In genomic region chr1:156746381-156746715, GRCh38 we compare ENCODE assay signal across 9 cellular contexts. TPM values are rescaled to one million over a fixed set of nuclear protein-coding genes. Genes with fewer than 3 reads are reported as not detected.
DNase-seq lines count a peak whose midpoint lies in the region; ATAC-seq, FAIRE-seq and TF ChIP-seq lines count a peak whose summit lies in the region.
"Had no signal": no experiment of that assay in that cellular context is flagged by ENCODE, and none has a peak within 500 bp of the region (broad histone marks: within the 10 kb centered on the region; RNA-seq: fewer than 3 reads in every experiment).

No MANE protein-coding gene starts in this region.

- peaks cover 36 to 71% (median 57%) of the 10 kb centered on the region in 11 experiments for H3K36me3 ChIP-seq in BLaER1 treated with 17β-estradiol and CSF1 and Interleukin-3, amounts not matched to agents 10 nM and 100 nM
- peaks cover 27% of the 10 kb centered on the region for H3K36me3 ChIP-seq in Panc1 (ENCODE audit: control insufficient read depth, insufficient read depth, low read length)
- peaks cover 13 to 33% (median 14%) of the 10 kb centered on the region in 4 experiments; a peak in 6 of 8 replicates for H3K36me3 ChIP-seq in H1 (ENCODE audit: control insufficient read depth in 2 of 4, insufficient read depth in 4 of 4, low read length in 3 of 4)
- peaks cover 26% of the 10 kb centered on the region for H3K36me3 ChIP-seq in neuron (ENCODE audit: insufficient read depth, low read length)

- H2BK12ac ChIP-seq in H1 (ENCODE audit: low read depth, low read length), result peak overlapping the region; percentile 98; the same call in 1 of the 2 replicates

- peak overlapping the region; percentile 92; the same call in 1 of the 2 replicates for H2BK15ac ChIP-seq in H1 (ENCODE audit: low read length)

- H3K23me2 ChIP-seq in H1 (ENCODE audit: low read depth, low read length), result peaks cover 8% of the 10 kb centered on the region

- H3K4me3 ChIP-seq in BLaER1 treated with 17β-estradiol and CSF1 and Interleukin-3, amounts not matched to agents 10 nM and 100 nM, result peak overlapping the region in 5 of 10 experiments; percentile 26 to 98 (median 93); a peak in 3 of 20 replicates
- peak overlapping the region in 1 of 2 experiments; percentile 61; a peak in 2 of 4 replicates for H3K4me3 ChIP-seq in Panc1 (ENCODE audit: low read depth in 2 of 2, low read length in 2 of 2)
- H3K4me3 ChIP-seq in H1 (ENCODE audit: extremely low read depth in 1 of 4, insufficient read depth in 2 of 4, low read depth in 3 of 4, low read length in 4 of 4), result peak overlapping the region; percentile 52 to 100 (median 64); a peak in 7 of 8 replicates
- H3K4me3 ChIP-seq in neuron (ENCODE audit: low read length), result peak overlapping the region; percentile 47

- TF ChIP-seq CTCF in Panc1 (IDR thresholded peaks at IDR 0.05) (no peak), H1 (IDR thresholded peaks at IDR 0.05; ENCODE audit: control extremely low read depth in 1 of 3, insufficient read depth in 1 of 3, low read depth in 1 of 3, low read length in 3 of 3) (no peak)

- peak overlapping the region; percentile 43 for H3K56ac ChIP-seq in H1 (replicated peaks; ENCODE audit: insufficient read length, low read depth, low read length)

- CTCF ChIA-PET in Panc1 (lab: Charles Lee) (no interaction called here), H1 (lab: Charles Lee; ENCODE audit: partially characterized antibody) (interaction anchor here (0.7 to 6.6 kb wide), 4 partner anchors 19 to 57 kb away, joined by 3 to 76 read pairs (median 14); partner anchors contain the start of genes ISG20L2 and METTL25B)

- peak overlapping the region; percentile 94 for H2AK5ac ChIP-seq in H1 (ENCODE audit: low read depth, low read length)

- H4K8ac ChIP-seq in H1 (ENCODE audit: extremely low read depth, insufficient read depth, low read length), result 0 out of 2 replicates have a peak overlapping the region, but pooled peaks have one; percentile 84

- POLR2A ChIA-PET in Panc1 (lab: Charles Lee) (no interaction called here), H1 (lab: Charles Lee; ENCODE audit: partially characterized antibody) (interaction anchor here (1.3 to 10.7 kb wide), 8 partner anchors 11 to 53 kb away, joined by 5 to 214 read pairs (median 6); partner anchors contain the start of genes ISG20L2, METTL25B and PRCC)

- H3K4me1 ChIP-seq in BLaER1 treated with 17β-estradiol and CSF1 and Interleukin-3, amounts not matched to agents 10 nM and 100 nM, result peaks cover 44 to 78% (median 68%) of the 10 kb centered on the region in 10 experiments
- H3K4me1 ChIP-seq in Panc1 (ENCODE audit: control insufficient read depth, insufficient read depth, low read length) (peaks cover 59% of the 10 kb centered on the region), H1 (replicated peaks in 1 of 4; ENCODE audit: control insufficient read depth in 3 of 4, insufficient read depth in 4 of 4, low read length in 3 of 4) (peaks cover 32 to 50% (median 34%) of the 10 kb centered on the region in 4 experiments), neuron (ENCODE audit: insufficient read depth, low read length) (peaks cover 53% of the 10 kb centered on the region)

- peak overlapping the region; percentile 99 for H3K18ac ChIP-seq in H1 (ENCODE audit: extremely low read depth, low read length)

- peaks cover 0 to 58% (median 35%) of the 10 kb centered on the region in 11 experiments; a peak in 18 of 22 replicates for H4K20me1 ChIP-seq in BLaER1 treated with 17β-estradiol and CSF1 and Interleukin-3, amounts not matched to agents 10 nM and 100 nM
- H4K20me1 ChIP-seq in H1 (replicated peaks in 1 of 2; ENCODE audit: control insufficient read depth in 1 of 2, insufficient read depth in 2 of 2, low read length in 2 of 2), result peaks cover 0 to 4% of the 10 kb centered on the region in 2 experiments

- H2BK120ac ChIP-seq in H1 (replicated peaks; ENCODE audit: low read depth, low read length), result peak overlapping the region; percentile 16

- peak overlapping the region; percentile 90 to 100 (median 100) for H3K4me2 ChIP-seq in BLaER1 treated with 17β-estradiol and CSF1 and Interleukin-3, amounts not matched to agents 10 nM and 100 nM
- peak overlapping the region; percentile 98 to 99 for H3K4me2 ChIP-seq in H1 (ENCODE audit: insufficient read depth in 1 of 2, low read depth in 2 of 2, low read length in 2 of 2)

- no peak overlapping the region for H3K4ac ChIP-seq in H1 (replicated peaks; ENCODE audit: insufficient read length, low read depth, low read length)

- FAIRE-seq in H1 (lab: Jason Lieb, UNC), result no peak
- FAIRE-seq: GM12891 had no signal

- BruUV-seq in Panc1 (replicated peaks; lab: Mats Ljungman, UMichigan), result no TSS peak

- 28% methylated on average over 7 of the region's 8 CpGs; no CpG with 5 or more reads in 1 of the 2 experiments for WGBS in H1 (ENCODE audit: extremely low coverage in 1 of 2, insufficient coverage in 1 of 2, insufficient read length in 1 of 2, insufficient replicate concordance in 2 of 2, low coverage in 1 of 2, low lambda C conversion rate in 2 of 2, missing lambda C conversion rate in 1 of 2), 2 experiments

- in situ Hi-C loops in Panc1 (cut with HindIII; ENCODE audit: low pct_unique_long_range_greater_than_20kb, low sequenced_read_pairs), result no loop called here

- H3K23ac ChIP-seq in H1 (ENCODE audit: insufficient read length), result no peak overlapping the region

- TF ChIP-seq RAD21 in H1 (IDR thresholded peaks at IDR 0.05 in 1 of 2, conservative IDR thresholded peaks at IDR 0.05 in 1 of 2; ENCODE audit: low read depth in 2 of 2, low read length in 2 of 2), result no peak

- peak overlapping the region; percentile 5 to 100 (median 95); a peak in 17 of 22 replicates for H3K9ac ChIP-seq in BLaER1 treated with 17β-estradiol and CSF1 and Interleukin-3, amounts not matched to agents 10 nM and 100 nM
- H3K9ac ChIP-seq in H1 (replicated peaks in 1 of 4; ENCODE audit: extremely low read depth in 1 of 4, low read depth in 3 of 4, low read length in 3 of 4), result peak overlapping the region in 3 of 4 experiments; percentile 42 to 98 (median 81); a peak in 6 of 7 replicates

- peak overlapping the region; percentile 92 for H4K5ac ChIP-seq in H1 (ENCODE audit: insufficient read length, low read depth, low read length)

- peak overlapping the region; percentile 61; the same call in 1 of the 2 replicates for H2BK20ac ChIP-seq in H1 (ENCODE audit: low read length)

- no peaks in the 10 kb centered on the region for H3K27me3 ChIP-seq in BLaER1 treated with 17β-estradiol and CSF1 and Interleukin-3, amounts not matched to agents 10 nM and 100 nM
- H3K27me3 ChIP-seq in Panc1 (ENCODE audit: control insufficient read depth, insufficient read depth, low read length), result no peaks in the 10 kb centered on the region
- no peaks in the 10 kb centered on the region for H3K27me3 ChIP-seq in H1 (replicated peaks in 1 of 4; ENCODE audit: control insufficient read depth in 3 of 4, extremely low read depth in 1 of 4, insufficient read depth in 3 of 4, low read length in 3 of 4)
- H3K27me3 ChIP-seq in neuron (ENCODE audit: insufficient read depth, low read length), result no peaks in the 10 kb centered on the region

- no peak for DNase-seq in Panc1 (ENCODE audit: low read depth, low spot score)
- no peak for DNase-seq in H1 (ENCODE audit: low read depth in 1 of 2, low spot score in 2 of 2)
- DNase-seq in NK-92 treated with Interleukin-12 subunit alpha and Interleukin-12 subunit beta, amount 100 ng/mL, for 24 hours (lab: John Stamatoyannopoulos, UW), result no peak

- H3K14ac ChIP-seq in H1 (ENCODE audit: insufficient read length), result no peak overlapping the region

- TF ChIP-seq EP300 in H1 (IDR thresholded peaks at IDR 0.05; ENCODE audit: borderline replicate concordance in 1 of 2, low read depth in 2 of 2, low read length in 2 of 2), result no peak

- H4K91ac ChIP-seq in H1 (replicated peaks; ENCODE audit: insufficient read length, low read length), result peak overlapping the region; percentile 69

- no peak for TF ChIP-seq POLR2A in H1 (IDR thresholded peaks at IDR 0.05; ENCODE audit: control extremely low read depth in 1 of 2, low read depth in 2 of 2, low read length in 2 of 2)

- H2BK5ac ChIP-seq in H1 (ENCODE audit: low read depth, low read length), result peak overlapping the region; percentile 99

- H2AFZ ChIP-seq in H1 (ENCODE audit: low read length), result no peak overlapping the region
- no peak overlapping the region for H2AFZ ChIP-seq in neuron (ENCODE audit: low read depth, low read length)

- ATAC-seq in Panc1, result no peak
- no peak for ATAC-seq in HG03432 (IDR thresholded peaks at IDR 0.05; ENCODE audit: unreplicated experiment)
- ATAC-seq in GM21515 (IDR thresholded peaks at IDR 0.05; ENCODE audit: unreplicated experiment), result no peak
- no peak for ATAC-seq in GM18873 (IDR thresholded peaks at IDR 0.05; ENCODE audit: low FRiP score, unreplicated experiment)

- intact Hi-C loops in Panc1 (cut with micrococcal nuclease; ENCODE audit: unreplicated experiment), result no loop called here

- no peaks in the 10 kb centered on the region for H3K9me3 ChIP-seq in BLaER1 treated with 17β-estradiol and CSF1 and Interleukin-3, amounts not matched to agents 10 nM and 100 nM (replicated peaks in 1 of 11)
- H3K9me3 ChIP-seq in Panc1 (ENCODE audit: control insufficient read depth, insufficient read depth, low read depth, low read length) (no peaks in the 10 kb centered on the region), H1 (ENCODE audit: insufficient read depth in 2 of 2, low read depth in 1 of 2, low read length in 1 of 2) (no peaks in the 10 kb centered on the region), neuron (ENCODE audit: low read length) (no peaks in the 10 kb centered on the region)

- H3K79me1 ChIP-seq in H1 (ENCODE audit: low read depth, low read length), result peaks cover 15% of the 10 kb centered on the region

- peaks cover 30 to 63% of the 10 kb centered on the region in 2 experiments for H3K79me2 ChIP-seq in H1 (ENCODE audit: control insufficient read depth in 1 of 2, insufficient read depth in 2 of 2, low read length in 2 of 2)

- H3K27ac ChIP-seq in BLaER1 treated with 17β-estradiol and CSF1 and Interleukin-3, amounts not matched to agents 10 nM and 100 nM, result peak overlapping the region; percentile 83 to 100 (median 99); a peak in 20 of 22 replicates
- H3K27ac ChIP-seq in Panc1 (ENCODE audit: low read length) (peak overlapping the region; percentile 98), H1 (ENCODE audit: low read depth, low read length) (peak overlapping the region; percentile 72)

RNA-seq across cellular contexts. Expression of gene HDGF, which starts 5.1 kb away (rescaled TPM):
- 325 TPM for total RNA-seq in Panc1 (2021; ENCODE audit: unreplicated experiment)
- 302 TPM for polyA plus RNA-seq in Panc1 (2012; ENCODE audit: insufficient read length)
- total RNA-seq in H1 (2021; fragmentation: NEBNext Ultra II Directional; extraction: Animal tissue kit (Norgen Biotek cat#: 25700)), result 391 and 395 TPM in 2 replicates
- 132 and 145 TPM in 2 replicates for polyA plus RNA-seq in H1 (2011; rRNA removed)
- 180 TPM for polyA plus RNA-seq in H1 (2011; cell fraction: cytosol; rRNA removed)
- polyA plus RNA-seq in H1 (2011; cell fraction: nucleus; rRNA removed), result 141 TPM
- polyA plus RNA-seq in H1 (2012, experiment 1 of 2), result 267 to 330 TPM (median 294 TPM) in 4 replicates
- polyA plus RNA-seq in H1 (2012, experiment 2 of 2), result 483 TPM
- polyA plus RNA-seq in H1 (2013, experiment 1 of 2), result 238 TPM
- polyA plus RNA-seq in H1 (2013, experiment 2 of 2), result 239 TPM
- 125 and 126 TPM in 2 replicates for polyA minus RNA-seq in H1 (2011; rRNA and poly(A)+ RNA removed)
- polyA minus RNA-seq in H1 (2011; cell fraction: cytosol; rRNA and poly(A)+ RNA removed), result 107 TPM
- 57.3 TPM for polyA minus RNA-seq in H1 (2011; cell fraction: nucleus; rRNA and poly(A)+ RNA removed)

RNA-seq across cellular contexts. Expression of gene MRPL24, which starts 5.5 kb away (rescaled TPM):
- total RNA-seq in Panc1 (2021; ENCODE audit: unreplicated experiment), result 80.4 TPM
- polyA plus RNA-seq in Panc1 (2012; ENCODE audit: insufficient read length), result 109 TPM
- 34.4 and 35.2 TPM in 2 replicates for total RNA-seq in H1 (2021; fragmentation: NEBNext Ultra II Directional; extraction: Animal tissue kit (Norgen Biotek cat#: 25700))
- 23.4 and 29.7 TPM in 2 replicates for polyA plus RNA-seq in H1 (2011; rRNA removed)
- polyA plus RNA-seq in H1 (2011; cell fraction: cytosol; rRNA removed), result 37.5 TPM
- polyA plus RNA-seq in H1 (2011; cell fraction: nucleus; rRNA removed), result 38.2 TPM
- 35.6 to 51.4 TPM (median 46.6 TPM) in 4 replicates for polyA plus RNA-seq in H1 (2012, experiment 1 of 2)
- polyA plus RNA-seq in H1 (2012, experiment 2 of 2), result 48.1 TPM
- 51.5 TPM for polyA plus RNA-seq in H1 (2013, experiment 1 of 2)
- polyA plus RNA-seq in H1 (2013, experiment 2 of 2), result 51.0 TPM
- 19.8 and 22.1 TPM in 2 replicates for polyA minus RNA-seq in H1 (2011; rRNA and poly(A)+ RNA removed)
- polyA minus RNA-seq in H1 (2011; cell fraction: cytosol; rRNA and poly(A)+ RNA removed), result 12.4 TPM
- polyA minus RNA-seq in H1 (2011; cell fraction: nucleus; rRNA and poly(A)+ RNA removed), result 11.6 TPM

RNA-seq across cellular contexts. Expression of gene ISG20L2, which starts 17.8 kb away (rescaled TPM):
- total RNA-seq in Panc1 (2021; ENCODE audit: unreplicated experiment), result 40.6 TPM
- 26.9 TPM for polyA plus RNA-seq in Panc1 (2012; ENCODE audit: insufficient read length)
- total RNA-seq in H1 (2021; fragmentation: NEBNext Ultra II Directional; extraction: Animal tissue kit (Norgen Biotek cat#: 25700)), result 47.5 and 53.1 TPM in 2 replicates
- polyA plus RNA-seq in H1 (2011; rRNA removed), result 46.9 and 53.0 TPM in 2 replicates
- polyA plus RNA-seq in H1 (2011; cell fraction: cytosol; rRNA removed), result 41.8 TPM
- 29.0 TPM for polyA plus RNA-seq in H1 (2011; cell fraction: nucleus; rRNA removed)
- 35.0 to 48.9 TPM (median 43.5 TPM) in 4 replicates for polyA plus RNA-seq in H1 (2012, experiment 1 of 2)
- polyA plus RNA-seq in H1 (2012, experiment 2 of 2), result 48.4 TPM
- 50.4 TPM for polyA plus RNA-seq in H1 (2013, experiment 1 of 2)
- polyA plus RNA-seq in H1 (2013, experiment 2 of 2), result 50.3 TPM
- polyA minus RNA-seq in H1 (2011; rRNA and poly(A)+ RNA removed), result 69.4 and 87.6 TPM in 2 replicates
- 15.5 TPM for polyA minus RNA-seq in H1 (2011; cell fraction: cytosol; rRNA and poly(A)+ RNA removed)
- 40.7 TPM for polyA minus RNA-seq in H1 (2011; cell fraction: nucleus; rRNA and poly(A)+ RNA removed)

RNA-seq across cellular contexts. Expression of gene METTL25B, which starts 18.1 kb away (rescaled TPM):
- 32.8 TPM for total RNA-seq in Panc1 (2021; ENCODE audit: unreplicated experiment)
- 37.7 TPM for polyA plus RNA-seq in Panc1 (2012; ENCODE audit: insufficient read length)
- 28.4 and 31.8 TPM in 2 replicates for total RNA-seq in H1 (2021; fragmentation: NEBNext Ultra II Directional; extraction: Animal tissue kit (Norgen Biotek cat#: 25700))
- polyA plus RNA-seq in H1 (2011; rRNA removed), result 30.1 and 43.1 TPM in 2 replicates
- 38.2 TPM for polyA plus RNA-seq in H1 (2011; cell fraction: cytosol; rRNA removed)
- 75.5 TPM for polyA plus RNA-seq in H1 (2011; cell fraction: nucleus; rRNA removed)
- 30.1 to 33.3 TPM (median 31.2 TPM) in 4 replicates for polyA plus RNA-seq in H1 (2012, experiment 1 of 2)
- 29.8 TPM for polyA plus RNA-seq in H1 (2012, experiment 2 of 2)
- 39.5 TPM for polyA plus RNA-seq in H1 (2013, experiment 1 of 2)
- polyA plus RNA-seq in H1 (2013, experiment 2 of 2), result 35.7 TPM
- 21.0 and 21.3 TPM in 2 replicates for polyA minus RNA-seq in H1 (2011; rRNA and poly(A)+ RNA removed)
- 21.1 TPM for polyA minus RNA-seq in H1 (2011; cell fraction: cytosol; rRNA and poly(A)+ RNA removed)
- polyA minus RNA-seq in H1 (2011; cell fraction: nucleus; rRNA and poly(A)+ RNA removed), result 19.6 TPM

RNA-seq across cellular contexts. Expression of gene PRCC, which starts 21.0 kb away (rescaled TPM):
- total RNA-seq in Panc1 (2021; ENCODE audit: unreplicated experiment), result 78.5 TPM
- polyA plus RNA-seq in Panc1 (2012; ENCODE audit: insufficient read length), result 61.8 TPM
- total RNA-seq in H1 (2021; fragmentation: NEBNext Ultra II Directional; extraction: Animal tissue kit (Norgen Biotek cat#: 25700)), result 102 and 115 TPM in 2 replicates
- 84.1 and 95.2 TPM in 2 replicates for polyA plus RNA-seq in H1 (2011; rRNA removed)
- 79.7 TPM for polyA plus RNA-seq in H1 (2011; cell fraction: cytosol; rRNA removed)
- 89.8 TPM for polyA plus RNA-seq in H1 (2011; cell fraction: nucleus; rRNA removed)
- 83.1 to 103 TPM (median 99.5 TPM) in 4 replicates for polyA plus RNA-seq in H1 (2012, experiment 1 of 2)
- polyA plus RNA-seq in H1 (2012, experiment 2 of 2), result 104 TPM
- 120 TPM for polyA plus RNA-seq in H1 (2013, experiment 1 of 2)
- polyA plus RNA-seq in H1 (2013, experiment 2 of 2), result 116 TPM
- polyA minus RNA-seq in H1 (2011; rRNA and poly(A)+ RNA removed), result 89.1 and 141 TPM in 2 replicates
- 71.3 TPM for polyA minus RNA-seq in H1 (2011; cell fraction: cytosol; rRNA and poly(A)+ RNA removed)
- polyA minus RNA-seq in H1 (2011; cell fraction: nucleus; rRNA and poly(A)+ RNA removed), result 54.9 TPM
